Comparison of ENCODE assay signal across 13 cellular contexts in the genomic region with DNA sequence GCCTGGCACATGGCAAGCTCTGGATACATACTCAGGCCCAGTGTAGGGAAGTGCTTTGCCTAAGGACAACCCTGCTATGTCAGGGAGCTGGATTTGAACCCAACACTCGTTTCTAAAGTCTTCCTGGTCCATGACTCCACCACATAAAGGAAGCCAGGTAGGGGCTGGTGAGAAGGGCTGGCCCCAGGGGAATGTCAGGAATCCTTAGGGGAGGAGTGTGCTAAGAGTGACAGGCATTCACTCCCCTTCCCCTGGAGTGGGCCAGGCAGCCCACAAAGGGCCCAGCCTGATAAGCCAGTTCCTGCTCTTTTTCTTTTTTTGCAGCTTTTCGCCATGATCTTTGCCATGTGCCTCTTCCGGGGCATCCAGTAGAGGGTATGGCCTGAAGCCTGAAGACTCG.
"Had no signal": no experiment of that assay in that cellular context is flagged by ENCODE, and none has a peak within 500 bp of the region (broad histone marks: within the 10 kb centered on the region; RNA-seq: fewer than 3 reads in every experiment).

No MANE protein-coding gene starts in this region.

- H3K27me3 ChIP-seq: breast epithelium, tibial artery had no signal

- H3K36me3 Mint-ChIP-seq: activated naive CD8-positive, alpha-beta T cell treated with anti-CD3 and anti-CD28 coated beads for 36 hours had no signal

- H3K4me3 Mint-ChIP-seq: activated naive CD8-positive, alpha-beta T cell treated with anti-CD3 and anti-CD28 coated beads for 36 hours; T-helper 1 cell treated with Interleukin-12 subunit alpha and Interleukin-12 subunit beta and Interleukin-4 antibody, amounts not matched to agents 30 μg/mL and 1 μg/mL, for 36 hours had no signal

- H3K27ac ChIP-seq: breast epithelium, parathyroid adenoma, tibial artery had no signal

- H3K4me1 Mint-ChIP-seq: activated naive CD8-positive, alpha-beta T cell treated with anti-CD3 and anti-CD28 coated beads for 36 hours had no signal

- H3K9me3 Mint-ChIP-seq: activated naive CD8-positive, alpha-beta T cell treated with anti-CD3 and anti-CD28 coated beads for 36 hours; T-helper 1 cell treated with Interleukin-12 subunit alpha and Interleukin-12 subunit beta and Interleukin-4 antibody, amounts not matched to agents 30 μg/mL and 1 μg/mL, for 36 hours had no signal

- FAIRE-seq: colon, endothelial cell of umbilical vein had no signal

- DNase-seq: activated CD4-positive, alpha-beta T cell treated with anti-CD3 and anti-CD28 coated beads, Interleukin-2, amount 50 U/mL, for 1 hour; activated effector memory CD4-positive, alpha-beta T cell treated with anti-CD3 and anti-CD28 coated beads, Interleukin-2, amount 50 U/mL, for 16 hours; activated naive CD8-positive, alpha-beta T cell treated with anti-CD3 and anti-CD28 coated beads for 36 hours; anterior cingulate cortex; foreskin melanocyte; head of caudate nucleus; kidney glomerular epithelial cell; tibial artery had no signal

- H3K36me3 ChIP-seq: breast epithelium had no signal

- H3K79me2 ChIP-seq: parathyroid adenoma had no signal

- H3K4me1 ChIP-seq: breast epithelium, parathyroid adenoma had no signal

- H3K27ac Mint-ChIP-seq: activated naive CD8-positive, alpha-beta T cell treated with anti-CD3 and anti-CD28 coated beads for 36 hours; T-helper 1 cell treated with Interleukin-12 subunit alpha and Interleukin-12 subunit beta and Interleukin-4 antibody, amounts not matched to agents 30 μg/mL and 1 μg/mL, for 36 hours had no signal

- H3K27me3 Mint-ChIP-seq: activated naive CD8-positive, alpha-beta T cell treated with anti-CD3 and anti-CD28 coated beads for 36 hours had no signal

- H3K9ac ChIP-seq: parathyroid adenoma had no signal

- H3K9me3 ChIP-seq: breast epithelium, tibial artery had no signal

- H3K4me3 ChIP-seq: breast epithelium, tibial artery had no signal
